ENCODE assay signal across 12 cellular contexts in the genomic region with DNA sequence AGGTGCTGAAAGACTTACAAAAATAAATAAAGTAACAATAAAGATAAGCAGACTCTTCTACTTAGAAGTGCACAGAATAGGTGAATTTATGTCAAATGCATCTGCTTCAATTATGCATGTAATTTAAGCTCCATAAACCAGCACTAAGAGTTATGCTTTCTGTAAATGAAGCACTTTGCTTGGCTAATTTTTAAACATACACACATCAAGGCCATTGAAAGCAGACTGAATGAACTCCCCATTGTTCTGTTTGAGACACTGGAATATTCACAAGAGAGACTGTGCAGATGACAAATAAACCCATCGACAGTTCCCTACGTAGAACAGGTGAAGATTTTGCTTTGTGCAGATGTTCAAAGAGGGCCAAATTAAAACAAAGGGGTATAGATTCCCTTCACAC.
"Had no signal": no experiment of that assay in that cellular context is flagged by ENCODE, and none has a peak within 500 bp of the region (broad histone marks: within the 10 kb centered on the region; RNA-seq: fewer than 3 reads in every experiment).

No MANE protein-coding gene starts in this region.

- H3K4me3 Mint-ChIP-seq: activated naive CD8-positive, alpha-beta T cell; memory B cell; naive B cell; stimulated activated memory B cell treated with anti-CD40 and anti-IgM and Interleukin-4, amounts not matched to agents 10 μg/mL and 1 μg/mL and 100 μg/mL, for 72 hours had no signal

- H3K9me3 Mint-ChIP-seq: stimulated activated memory B cell treated with anti-CD40 and anti-IgM and Interleukin-4, amounts not matched to agents 10 μg/mL and 1 μg/mL and 100 μg/mL, for 72 hours had no signal

- ATAC-seq: left ventricle myocardium superior; stimulated activated memory B cell treated with anti-CD40 and anti-IgM and Interleukin-4, amounts not matched to agents 10 μg/mL and 1 μg/mL and 100 μg/mL, for 72 hours had no signal

- DNase-seq: activated CD4-positive, alpha-beta T cell treated with anti-CD3 and anti-CD28 coated beads, Interleukin-2, amount 50 U/mL, for 4 hours; activated T-cell treated with anti-CD3 and anti-CD28 coated beads for 4 hours; cerebellar nuclear complex; effector CD4-positive, alpha-beta T cell; left ventricle myocardium superior; naive B cell; spleen; stimulated activated CD4-positive, alpha-beta T cell treated with anti-CD3 and anti-CD28 coated beads, Interleukin-4, amount 100 ng/mL, for 4 hours; upper lobe of left lung had no signal

- H3K27me3 Mint-ChIP-seq: activated naive CD8-positive, alpha-beta T cell; memory B cell; stimulated activated memory B cell treated with anti-CD40 and anti-IgM and Interleukin-4, amounts not matched to agents 10 μg/mL and 1 μg/mL and 100 μg/mL, for 72 hours had no signal

- H3K27ac Mint-ChIP-seq: activated naive CD8-positive, alpha-beta T cell; memory B cell; naive B cell; stimulated activated memory B cell treated with anti-CD40 and anti-IgM and Interleukin-4, amounts not matched to agents 10 μg/mL and 1 μg/mL and 100 μg/mL, for 72 hours had no signal

- H3K4me1 Mint-ChIP-seq: memory B cell; naive B cell; stimulated activated memory B cell treated with anti-CD40 and anti-IgM and Interleukin-4, amounts not matched to agents 10 μg/mL and 1 μg/mL and 100 μg/mL, for 72 hours had no signal

- H3K36me3 Mint-ChIP-seq: activated naive CD8-positive, alpha-beta T cell; memory B cell; naive B cell; stimulated activated memory B cell treated with anti-CD40 and anti-IgM and Interleukin-4, amounts not matched to agents 10 μg/mL and 1 μg/mL and 100 μg/mL, for 72 hours had no signal
